ENCODE assay signal across 8 cellular contexts in the genomic region with DNA sequence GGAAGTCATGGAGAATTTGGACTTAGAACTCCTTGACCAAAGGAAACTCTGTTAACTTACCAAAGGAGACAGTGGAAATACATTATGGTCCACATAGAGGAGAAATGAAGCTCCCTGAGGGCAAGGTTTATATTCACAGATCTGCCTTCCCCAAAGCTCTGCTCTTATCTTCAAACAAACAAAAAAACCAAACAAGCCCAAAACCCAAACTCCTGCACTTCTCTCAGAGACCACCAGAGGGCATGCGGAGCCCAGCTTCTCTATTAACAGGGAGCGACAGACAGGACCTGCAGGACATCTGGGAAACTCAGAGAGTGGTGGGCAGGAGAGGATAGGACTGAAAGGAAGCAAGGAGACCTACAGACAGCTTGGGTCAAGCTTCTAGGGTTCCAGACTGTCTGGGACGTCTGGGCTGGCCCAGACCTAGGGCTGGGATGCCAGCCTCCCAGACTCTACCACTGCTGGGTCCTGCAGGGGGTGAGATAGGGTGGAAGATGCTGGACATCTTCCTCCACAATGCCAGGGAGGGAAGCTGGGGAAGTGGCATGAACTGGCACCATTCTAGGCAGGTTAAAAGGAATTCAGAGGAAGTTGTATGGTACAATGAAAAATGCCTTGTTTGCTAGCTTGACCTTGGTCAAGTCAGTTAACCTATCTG. TPM values are rescaled to one million over a fixed set of nuclear protein-coding genes. Genes with fewer than 3 reads are reported as not detected.
DNase-seq lines count a peak whose midpoint lies in the region; ATAC-seq lines count a peak whose summit lies in the region.

No MANE protein-coding gene starts in this region.

- H3K14ac ChIP-seq in trophoblast cell (ENCODE audit: low read length): no peak overlapping the region

- H4K91ac ChIP-seq in trophoblast cell (ENCODE audit: low read depth, low read length): no peak overlapping the region

- no peak overlapping the region for H4K12ac ChIP-seq in trophoblast cell (ENCODE audit: low read depth, low read length)

- H3K79me2 ChIP-seq in trophoblast cell (ENCODE audit: control insufficient read depth, insufficient read depth, low read length, poor library complexity): no peaks in the 10 kb centered on the region

- no CpG with 5 or more reads among the region's 3 CpGs for WGBS in trophoblast cell (ENCODE audit: extremely low coverage, insufficient coverage, insufficient read length)

- no peak overlapping the region for H2BK5ac ChIP-seq in trophoblast cell (ENCODE audit: low read depth, low read length, poor library complexity)

- ATAC-seq in HG03432 (IDR thresholded peaks at IDR 0.05; ENCODE audit: unreplicated experiment) (no peak), GM18873 (IDR thresholded peaks at IDR 0.05; ENCODE audit: low FRiP score, unreplicated experiment) (no peak)

- H2BK120ac ChIP-seq in trophoblast cell (ENCODE audit: insufficient read depth, low read length, poor library complexity): no peak overlapping the region

- H3K4me2 ChIP-seq in trophoblast cell (ENCODE audit: low read length): no peak overlapping the region

- no peak overlapping the region for H2AFZ ChIP-seq in trophoblast cell (ENCODE audit: insufficient read depth, low read length, poor library complexity)

- H4K8ac ChIP-seq in trophoblast cell (ENCODE audit: low read depth, low read length): no peak overlapping the region

- no peak overlapping the region for H3K18ac ChIP-seq in trophoblast cell (ENCODE audit: low read length)

- no peaks in the 10 kb centered on the region for H3K36me3 ChIP-seq in SJCRH30
- H3K36me3 ChIP-seq in trophoblast cell (ENCODE audit: control insufficient read depth in 1 of 2, insufficient read depth in 2 of 2, low read length in 2 of 2): peaks cover 14 to 16% of the 10 kb centered on the region in 2 experiments

- H2BK12ac ChIP-seq in trophoblast cell (ENCODE audit: low read length): no peak overlapping the region

- no peaks in the 10 kb centered on the region for H3K79me1 ChIP-seq in trophoblast cell (ENCODE audit: low read length)

- no peak overlapping the region for H3K4me3 ChIP-seq in SJCRH30
- no peak overlapping the region for H3K4me3 ChIP-seq in trophoblast cell (ENCODE audit: low read depth, low read length)

- no peak overlapping the region for H2AK5ac ChIP-seq in trophoblast cell (ENCODE audit: low read length)

- H3K9ac ChIP-seq in trophoblast cell (ENCODE audit: low read length): no peak overlapping the region

- peaks cover 40% of the 10 kb centered on the region for H3K4me1 ChIP-seq in SJCRH30
- H3K4me1 ChIP-seq in trophoblast cell (ENCODE audit: control insufficient read depth in 1 of 2, insufficient read depth in 2 of 2, low read length in 2 of 2): peaks cover 36 to 37% of the 10 kb centered on the region in 2 experiments

- no peak overlapping the region for H3K23ac ChIP-seq in trophoblast cell (ENCODE audit: low read length)

- H3K27me3 ChIP-seq in SJCRH30: no peaks in the 10 kb centered on the region
- peaks cover 24% of the 10 kb centered on the region for H3K27me3 ChIP-seq in trophoblast cell (ENCODE audit: insufficient read depth, low read length)

- H3K9me3 ChIP-seq in SJCRH30 (replicated peaks) (no peaks in the 10 kb centered on the region), trophoblast cell (ENCODE audit: insufficient read depth, low read depth, low read length) (peaks cover 9% of the 10 kb centered on the region)

- H3K4ac ChIP-seq in trophoblast cell (ENCODE audit: low read depth, low read length): no peak overlapping the region

- H3K27ac ChIP-seq in SJCRH30 (peak overlapping the region; percentile 10; the same call in 1 of the 2 replicates), trophoblast cell (ENCODE audit: low read depth, low read length) (no peak overlapping the region)

- DNase-seq in DMS53 treated with DMSO at 0.1 percent for 48 hours (lab: John Stamatoyannopoulos, UW; ENCODE audit: unreplicated experiment) (peak; percentile 23), LoVo (ENCODE audit: low spot score) (peak; percentile 63), SJCRH30 (peak; percentile 72 to 91), germinal center (ENCODE audit: low spot score) (peak; percentile 63), trophoblast cell (peak; percentile 64 to 87)
- peak; percentile 77 for DNase-seq in activated naive CD4-positive, alpha-beta T cell treated with Interleukin-2 at 50 U/mL for 16 hours

RNA-seq across cellular contexts. Expression of a gene that starts 4.0 kb away (rescaled TPM):
- total RNA-seq in SJCRH30 (2014; rRNA removed; shearing (Covaris generic)): 0.10 and 0.28 TPM in 2 replicates
- polyA plus RNA-seq in trophoblast cell (2013): 0.15 and 0.22 TPM in 2 replicates

RNA-seq across cellular contexts. Expression of a gene that starts 17.1 kb away (rescaled TPM):
- 0.08 and 0.10 TPM in 2 replicates for total RNA-seq in SJCRH30 (2014; rRNA removed; shearing (Covaris generic))
- polyA plus RNA-seq in trophoblast cell (2013): 22.5 and 23.5 TPM in 2 replicates

RNA-seq across cellular contexts. Expression of a gene that starts 45.1 kb away (rescaled TPM):
- 0.13 and 0.16 TPM in 2 replicates for total RNA-seq in SJCRH30 (2014; rRNA removed; shearing (Covaris generic))
- not detected in 2 replicates for polyA plus RNA-seq in trophoblast cell (2013)

Comparison
In these comparisons a context has a peak if more than half of its experiments do, and no peak if none do; other contexts are left out.
1. DNase-seq: peak in every context shown above with its lines; median percentile 82 in SJCRH30; 77 in activated naive CD4-positive, alpha-beta T cell treated with Interleukin-2 at 50 U/mL for 16 hours; 76 in trophoblast cell; 63 in LoVo; 63 in germinal center; 23 in DMS53 treated with DMSO at 0.1 percent for 48 hours.